1 cellular context compared by ENCODE assay signal in the genomic region with DNA sequence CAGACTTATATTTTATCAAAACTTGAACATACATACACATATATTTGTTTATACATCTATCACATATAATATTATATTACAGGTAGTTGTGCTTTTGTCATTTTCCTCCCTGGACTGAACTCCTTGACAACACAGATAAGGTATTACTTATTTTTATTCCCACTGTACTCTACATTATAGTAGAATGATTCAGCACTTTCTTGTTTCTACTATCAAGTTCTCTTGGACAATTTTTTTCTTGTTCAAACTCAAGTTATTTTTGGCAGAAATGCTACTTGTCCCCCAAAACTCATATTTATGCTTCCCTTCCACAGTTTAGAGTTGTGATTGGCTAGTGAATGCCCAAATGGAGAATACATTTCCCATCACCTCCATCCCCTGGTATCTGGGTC.
TF ChIP-seq lines count a peak whose summit lies in the region.

No MANE protein-coding gene starts in this region.

TF ChIP-seq in K562, 482 proteins besides CTCF, POLR2A, EP300 and RAD21:
- TF ChIP-seq, protein P1, sequence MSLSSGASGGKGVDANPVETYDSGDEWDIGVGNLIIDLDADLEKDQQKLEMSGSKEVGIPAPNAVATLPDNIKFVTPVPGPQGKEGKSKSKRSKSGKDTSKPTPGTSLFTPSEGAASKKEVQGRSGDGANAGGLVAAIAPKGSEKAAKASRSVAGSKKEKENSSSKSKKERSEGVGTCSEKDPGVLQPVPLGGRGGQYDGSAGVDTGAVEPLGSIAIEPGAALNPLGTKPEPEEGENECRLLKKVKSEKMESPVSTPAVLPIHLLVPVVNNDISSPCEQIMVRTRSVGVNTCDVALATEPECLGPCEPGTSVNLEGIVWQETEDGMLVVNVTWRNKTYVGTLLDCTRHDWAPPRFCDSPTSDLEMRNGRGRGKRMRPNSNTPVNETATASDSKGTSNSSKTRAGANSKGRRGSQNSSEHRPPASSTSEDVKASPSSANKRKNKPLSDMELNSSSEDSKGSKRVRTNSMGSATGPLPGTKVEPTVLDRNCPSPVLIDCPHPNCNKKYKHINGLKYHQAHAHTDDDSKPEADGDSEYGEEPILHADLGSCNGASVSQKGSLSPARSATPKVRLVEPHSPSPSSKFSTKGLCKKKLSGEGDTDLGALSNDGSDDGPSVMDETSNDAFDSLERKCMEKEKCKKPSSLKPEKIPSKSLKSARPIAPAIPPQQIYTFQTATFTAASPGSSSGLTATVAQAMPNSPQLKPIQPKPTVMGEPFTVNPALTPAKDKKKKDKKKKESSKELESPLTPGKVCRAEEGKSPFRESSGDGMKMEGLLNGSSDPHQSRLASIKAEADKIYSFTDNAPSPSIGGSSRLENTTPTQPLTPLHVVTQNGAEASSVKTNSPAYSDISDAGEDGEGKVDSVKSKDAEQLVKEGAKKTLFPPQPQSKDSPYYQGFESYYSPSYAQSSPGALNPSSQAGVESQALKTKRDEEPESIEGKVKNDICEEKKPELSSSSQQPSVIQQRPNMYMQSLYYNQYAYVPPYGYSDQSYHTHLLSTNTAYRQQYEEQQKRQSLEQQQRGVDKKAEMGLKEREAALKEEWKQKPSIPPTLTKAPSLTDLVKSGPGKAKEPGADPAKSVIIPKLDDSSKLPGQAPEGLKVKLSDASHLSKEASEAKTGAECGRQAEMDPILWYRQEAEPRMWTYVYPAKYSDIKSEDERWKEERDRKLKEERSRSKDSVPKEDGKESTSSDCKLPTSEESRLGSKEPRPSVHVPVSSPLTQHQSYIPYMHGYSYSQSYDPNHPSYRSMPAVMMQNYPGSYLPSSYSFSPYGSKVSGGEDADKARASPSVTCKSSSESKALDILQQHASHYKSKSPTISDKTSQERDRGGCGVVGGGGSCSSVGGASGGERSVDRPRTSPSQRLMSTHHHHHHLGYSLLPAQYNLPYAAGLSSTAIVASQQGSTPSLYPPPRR (CRISPR knock-in tag; IDR thresholded peaks at IDR 0.05; ENCODE audit: borderline replicate concordance), result no peak
- TF ChIP-seq, protein P2, sequence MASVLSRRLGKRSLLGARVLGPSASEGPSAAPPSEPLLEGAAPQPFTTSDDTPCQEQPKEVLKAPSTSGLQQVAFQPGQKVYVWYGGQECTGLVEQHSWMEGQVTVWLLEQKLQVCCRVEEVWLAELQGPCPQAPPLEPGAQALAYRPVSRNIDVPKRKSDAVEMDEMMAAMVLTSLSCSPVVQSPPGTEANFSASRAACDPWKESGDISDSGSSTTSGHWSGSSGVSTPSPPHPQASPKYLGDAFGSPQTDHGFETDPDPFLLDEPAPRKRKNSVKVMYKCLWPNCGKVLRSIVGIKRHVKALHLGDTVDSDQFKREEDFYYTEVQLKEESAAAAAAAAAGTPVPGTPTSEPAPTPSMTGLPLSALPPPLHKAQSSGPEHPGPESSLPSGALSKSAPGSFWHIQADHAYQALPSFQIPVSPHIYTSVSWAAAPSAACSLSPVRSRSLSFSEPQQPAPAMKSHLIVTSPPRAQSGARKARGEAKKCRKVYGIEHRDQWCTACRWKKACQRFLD (CRISPR knock-in tag; IDR thresholded peaks at IDR 0.05), result no peak
- TF ChIP-seq ZNF561 (CRISPR knock-in tag; conservative IDR thresholded peaks at IDR 0.05) (no peak), RFX1 (IDR thresholded peaks at IDR 0.05) (peak; percentile 17; the same call in 1 of the 2 replicates), GABPB2 (CRISPR knock-in tag; conservative IDR thresholded peaks at IDR 0.05) (no peak), ZNF224 (CRISPR knock-in tag; IDR thresholded peaks at IDR 0.05) (no peak), ZC3H8 (IDR thresholded peaks at IDR 0.05) (no peak), MAFK (IDR thresholded peaks at IDR 0.05; ENCODE audit: low read length) (peak; percentile 63; the same call in 1 of the 2 replicates), JUND (IDR thresholded peaks at IDR 0.05; ENCODE audit: borderline replicate concordance, low read depth, low read length) (no peak), JUND (tag; IDR thresholded peaks at IDR 0.05; ENCODE audit: borderline replicate concordance, low read depth, low read length) (0 out of 3 replicates have a peak, but pooled peaks have one; percentile 7), RBFOX2 (IDR thresholded peaks at IDR 0.05; ENCODE audit: low read depth, low read length) (no peak), ADNP (tag; IDR thresholded peaks at IDR 0.05) (no peak), NCOR1 (IDR thresholded peaks at IDR 0.05) (no peak), ARID1B (IDR thresholded peaks at IDR 0.05) (peak; percentile 22; the same call in 1 of the 2 replicates), HNRNPUL1 (IDR thresholded peaks at IDR 0.05; ENCODE audit: low read length) (no peak), FOXK1 (CRISPR knock-in tag; IDR thresholded peaks at IDR 0.05; ENCODE audit: borderline replicate concordance) (no peak), ZNF445 (CRISPR knock-in tag; IDR thresholded peaks at IDR 0.05; ENCODE audit: low read depth) (no peak), PCBP2 (IDR thresholded peaks at IDR 0.05; ENCODE audit: low read depth, low read length, poor library complexity, severe bottlenecking) (no peak), CCNT2 (IDR thresholded peaks at IDR 0.05; ENCODE audit: borderline replicate concordance, extremely low read depth, insufficient read length, low read depth, low read length) (no peak), LEF1 (IDR thresholded peaks at IDR 0.05) (no peak), C11orf30 (IDR thresholded peaks at IDR 0.05; ENCODE audit: low read depth) (peak; percentile 83), NR1H2 (CRISPR knock-in tag; IDR thresholded peaks at IDR 0.05) (no peak), ZNF707 (CRISPR knock-in tag; conservative IDR thresholded peaks at IDR 0.05) (no peak), ELF2 (CRISPR knock-in tag; IDR thresholded peaks at IDR 0.05) (no peak), PPARD (CRISPR knock-in tag; IDR thresholded peaks at IDR 0.05) (no peak), NFE2 (IDR thresholded peaks at IDR 0.05; ENCODE audit: low read depth) (peak; percentile 90), PRMT5 (CRISPR knock-in tag; IDR thresholded peaks at IDR 0.05) (no peak), MAFG (tag; conservative IDR thresholded peaks at IDR 0.05) (peak; percentile 95), ZNF316 (IDR thresholded peaks at IDR 0.05) (peak; percentile 90), NFIC (IDR thresholded peaks at IDR 0.05) (no peak), ZSCAN32 (CRISPR knock-in tag; IDR thresholded peaks at IDR 0.05) (no peak), NFE2L1 (tag; IDR thresholded peaks at IDR 0.05; ENCODE audit: borderline replicate concordance, low read depth) (peak; percentile 70; the same call in 1 of the 2 replicates), NFATC3 (IDR thresholded peaks at IDR 0.05) (no peak), YBX1 (IDR thresholded peaks at IDR 0.05) (no peak), ZNF232 (CRISPR knock-in tag; IDR thresholded peaks at IDR 0.05) (no peak), MAFF (IDR thresholded peaks at IDR 0.05; ENCODE audit: low read length) (peak; percentile 85), SAP30 (IDR thresholded peaks at IDR 0.05; ENCODE audit: borderline replicate concordance, insufficient read depth, low read depth, low read length, poor library complexity, severe bottlenecking) (no peak), CHD4 (IDR thresholded peaks at IDR 0.05; ENCODE audit: insufficient read depth, insufficient replicate concordance, low read depth, low read length, poor library complexity, severe bottlenecking) (no peak)
- TF ChIP-seq, protein P3, sequence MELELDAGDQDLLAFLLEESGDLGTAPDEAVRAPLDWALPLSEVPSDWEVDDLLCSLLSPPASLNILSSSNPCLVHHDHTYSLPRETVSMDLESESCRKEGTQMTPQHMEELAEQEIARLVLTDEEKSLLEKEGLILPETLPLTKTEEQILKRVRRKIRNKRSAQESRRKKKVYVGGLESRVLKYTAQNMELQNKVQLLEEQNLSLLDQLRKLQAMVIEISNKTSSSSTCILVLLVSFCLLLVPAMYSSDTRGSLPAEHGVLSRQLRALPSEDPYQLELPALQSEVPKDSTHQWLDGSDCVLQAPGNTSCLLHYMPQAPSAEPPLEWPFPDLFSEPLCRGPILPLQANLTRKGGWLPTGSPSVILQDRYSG (tag; conservative IDR thresholded peaks at IDR 0.05; ENCODE audit: low read depth), result no peak
- TF ChIP-seq, protein P4, sequence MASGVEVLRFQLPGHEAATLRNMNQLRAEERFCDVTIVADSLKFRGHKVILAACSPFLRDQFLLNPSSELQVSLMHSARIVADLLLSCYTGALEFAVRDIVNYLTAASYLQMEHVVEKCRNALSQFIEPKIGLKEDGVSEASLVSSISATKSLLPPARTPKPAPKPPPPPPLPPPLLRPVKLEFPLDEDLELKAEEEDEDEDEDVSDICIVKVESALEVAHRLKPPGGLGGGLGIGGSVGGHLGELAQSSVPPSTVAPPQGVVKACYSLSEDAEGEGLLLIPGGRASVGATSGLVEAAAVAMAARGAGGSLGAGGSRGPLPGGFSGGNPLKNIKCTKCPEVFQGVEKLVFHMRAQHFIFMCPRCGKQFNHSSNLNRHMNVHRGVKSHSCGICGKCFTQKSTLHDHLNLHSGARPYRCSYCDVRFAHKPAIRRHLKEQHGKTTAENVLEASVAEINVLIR (CRISPR knock-in tag; IDR thresholded peaks at IDR 0.05), result no peak
- TF ChIP-seq, protein P5, sequence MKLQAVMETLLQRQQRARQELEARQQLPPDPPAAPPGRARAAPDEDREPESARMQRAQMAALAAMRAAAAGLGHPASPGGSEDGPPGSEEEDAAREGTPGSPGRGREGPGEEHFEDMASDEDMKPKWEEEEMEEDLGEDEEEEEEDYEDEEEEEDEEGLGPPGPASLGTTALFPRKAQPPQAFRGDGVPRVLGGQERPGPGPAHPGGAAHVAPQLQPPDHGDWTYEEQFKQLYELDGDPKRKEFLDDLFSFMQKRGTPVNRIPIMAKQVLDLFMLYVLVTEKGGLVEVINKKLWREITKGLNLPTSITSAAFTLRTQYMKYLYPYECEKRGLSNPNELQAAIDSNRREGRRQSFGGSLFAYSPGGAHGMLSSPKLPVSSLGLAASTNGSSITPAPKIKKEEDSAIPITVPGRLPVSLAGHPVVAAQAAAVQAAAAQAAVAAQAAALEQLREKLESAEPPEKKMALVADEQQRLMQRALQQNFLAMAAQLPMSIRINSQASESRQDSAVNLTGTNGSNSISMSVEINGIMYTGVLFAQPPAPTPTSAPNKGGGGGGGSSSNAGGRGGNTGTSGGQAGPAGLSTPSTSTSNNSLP (IDR thresholded peaks at IDR 0.05; ENCODE audit: borderline replicate concordance, low read depth, low read length), result no peak
- TF ChIP-seq, protein P6, sequence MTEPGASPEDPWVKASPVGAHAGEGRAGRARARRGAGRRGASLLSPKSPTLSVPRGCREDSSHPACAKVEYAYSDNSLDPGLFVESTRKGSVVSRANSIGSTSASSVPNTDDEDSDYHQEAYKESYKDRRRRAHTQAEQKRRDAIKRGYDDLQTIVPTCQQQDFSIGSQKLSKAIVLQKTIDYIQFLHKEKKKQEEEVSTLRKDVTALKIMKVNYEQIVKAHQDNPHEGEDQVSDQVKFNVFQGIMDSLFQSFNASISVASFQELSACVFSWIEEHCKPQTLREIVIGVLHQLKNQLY (CRISPR knock-in tag; conservative IDR thresholded peaks at IDR 0.05), result no peak
